8 cellular contexts compared by ENCODE assay signal in the genomic region with DNA sequence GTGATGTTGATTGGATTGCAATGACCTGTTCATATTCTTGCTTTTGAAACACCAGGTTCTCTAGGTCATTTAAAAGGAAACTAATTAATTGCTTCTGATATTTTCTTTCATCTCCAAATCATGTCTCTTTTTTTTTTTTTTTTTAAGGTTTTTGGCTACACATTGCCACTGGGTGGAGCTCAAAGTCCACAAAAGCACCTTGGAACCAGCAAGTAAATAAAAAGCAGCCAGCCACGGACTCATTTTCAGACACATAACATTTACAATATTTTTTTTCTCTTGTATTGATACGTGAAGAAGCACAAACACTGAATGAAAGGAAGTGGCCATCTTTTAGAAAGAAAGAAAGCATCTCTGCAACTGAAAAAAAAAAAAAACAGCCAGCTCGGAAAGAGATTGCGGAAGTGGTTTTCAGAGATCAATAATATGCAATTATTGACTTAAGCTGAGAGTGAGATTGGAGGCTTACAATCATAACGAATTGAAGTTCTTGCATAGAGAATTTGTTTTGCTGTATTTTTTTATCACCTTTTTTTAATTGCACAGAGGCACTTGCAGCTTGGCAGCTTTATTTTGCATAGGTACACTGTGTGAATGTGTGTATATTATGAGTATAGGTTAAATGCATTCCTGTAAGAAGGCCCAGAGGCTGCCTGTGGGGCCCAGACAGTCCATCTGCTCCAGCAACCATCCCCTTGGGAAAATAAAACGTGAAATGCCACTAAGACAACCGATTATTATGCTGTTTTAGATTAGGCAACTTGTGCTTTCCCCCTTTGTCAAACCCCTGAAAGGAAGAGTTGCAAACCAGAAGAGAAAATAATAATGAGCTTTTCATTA. TPM values are rescaled to one million over a fixed set of nuclear protein-coding genes. Genes with fewer than 3 reads are reported as not detected.
DNase-seq lines count a peak whose midpoint lies in the region; ATAC-seq and TF ChIP-seq lines count a peak whose summit lies in the region.

No MANE protein-coding gene starts in this region.

- H3K36me3 ChIP-seq in DND-41 (ENCODE audit: insufficient read depth, low read length) = no peaks in the 10 kb centered on the region

- no peaks in the 10 kb centered on the region for H3K4me1 Mint-ChIP-seq in activated CD8-positive, alpha-beta T cell treated with anti-CD3 and anti-CD28 coated beads for 36 hours (ENCODE audit: low read depth)

- ATAC-seq in DND-41 (ENCODE audit: insufficient read depth, low read depth) (no peak), HG03342 (IDR thresholded peaks at IDR 0.05; ENCODE audit: unreplicated experiment) (peak; percentile 61), HG02571 (IDR thresholded peaks at IDR 0.05; ENCODE audit: unreplicated experiment) (no peak)
- no peak for ATAC-seq in activated CD8-positive, alpha-beta T cell treated with anti-CD3 and anti-CD28 coated beads for 36 hours

- H3K4me3 ChIP-seq in DND-41 (ENCODE audit: low read depth in 1 of 2, low read length in 2 of 2) = no peak overlapping the region

- no peaks in the 10 kb centered on the region for H3K79me2 ChIP-seq in DND-41 (ENCODE audit: insufficient read depth, low read length)

- POLR2A ChIA-PET in activated CD8-positive, alpha-beta T cell treated with anti-CD3 and anti-CD28 coated beads for 36 hours (lab: Charles Lee) = interaction anchor here (1.0 kb wide), 1 partner anchor 63 kb away, joined by 3 read pairs; no protein-coding TSS in a partner anchor

- no peaks in the 10 kb centered on the region for H4K20me1 ChIP-seq in DND-41 (ENCODE audit: insufficient read depth, low read length)

- H3K4me1 ChIP-seq in DND-41 (ENCODE audit: insufficient read depth, low read length) = no peaks in the 10 kb centered on the region; the same call in 1 of the 2 replicates

- no peak overlapping the region for H3K4me2 ChIP-seq in DND-41 (ENCODE audit: insufficient read depth, low read length)

- CTCF ChIA-PET in activated CD8-positive, alpha-beta T cell treated with anti-CD3 and anti-CD28 coated beads for 36 hours (lab: Charles Lee) = interaction anchor here (0.7 to 5.5 kb wide), 10 partner anchors 12 to 766 kb away, joined by 3 to 50 read pairs (median 3); no protein-coding TSS in a partner anchor

- no peaks in the 10 kb centered on the region for H3K9me3 Mint-ChIP-seq in activated CD8-positive, alpha-beta T cell treated with anti-CD3 and anti-CD28 coated beads for 36 hours

- peaks cover 12% of the 10 kb centered on the region for H3K27me3 Mint-ChIP-seq in activated CD8-positive, alpha-beta T cell treated with anti-CD3 and anti-CD28 coated beads for 36 hours

- H3K36me3 Mint-ChIP-seq in activated CD8-positive, alpha-beta T cell treated with anti-CD3 and anti-CD28 coated beads for 36 hours (ENCODE audit: low read depth) = no peaks in the 10 kb centered on the region

- no peak overlapping the region for H2AFZ ChIP-seq in DND-41 (ENCODE audit: low read depth, low read length)

- no peak overlapping the region for H3K27ac ChIP-seq in DND-41 (ENCODE audit: low read length)

- H3K9ac ChIP-seq in DND-41 (ENCODE audit: low read depth, low read length) = no peak overlapping the region

- DNase-seq in DND-41 = peak; percentile 57
- DNase-seq in NCI-H510A (lab: John Stamatoyannopoulos, UW) = peak; percentile 5
- peak; percentile 58 for DNase-seq in activated CD8-positive, alpha-beta T cell treated with anti-CD3 and anti-CD28 coated beads for 36 hours
- peak; percentile 31 for DNase-seq in glomerular endothelial cell (ENCODE audit: extremely low read depth, low read depth, low spot score)
- DNase-seq in retina = peak; percentile 86
- DNase-seq in GDM1 (lab: John Stamatoyannopoulos, UW) = no peak

- H3K27ac Mint-ChIP-seq in activated CD8-positive, alpha-beta T cell treated with anti-CD3 and anti-CD28 coated beads for 36 hours = no peak overlapping the region

- H3K27me3 ChIP-seq in DND-41 (ENCODE audit: insufficient read depth, low read length, poor library complexity) = peaks cover 4% of the 10 kb centered on the region

- no peaks in the 10 kb centered on the region for H3K9me3 ChIP-seq in DND-41 (ENCODE audit: insufficient read depth, low read length, severe bottlenecking)

- TF ChIP-seq CTCF in DND-41 (IDR thresholded peaks at IDR 0.05; ENCODE audit: borderline replicate concordance, extremely low read depth, low read length, poor library complexity, severe bottlenecking) = peak; percentile 64
- TF ChIP-seq CTCF in activated CD8-positive, alpha-beta T cell treated with anti-CD3 and anti-CD28 coated beads for 36 hours (IDR thresholded peaks at IDR 0.05) = peak; percentile 63

- no peak overlapping the region for H3K4me3 Mint-ChIP-seq in activated CD8-positive, alpha-beta T cell treated with anti-CD3 and anti-CD28 coated beads for 36 hours

- intact Hi-C loops in activated CD8-positive, alpha-beta T cell treated with anti-CD3 and anti-CD28 coated beads for 36 hours (cut with micrococcal nuclease) = no loop called here

RNA-seq across cellular contexts. Expression of a gene that starts 28.2 kb away (rescaled TPM):
- total RNA-seq in activated CD8-positive, alpha-beta T cell treated with anti-CD3 and anti-CD28 coated beads for 36 hours = not detected
- not detected in 2 replicates for total RNA-seq in glomerular endothelial cell
